Comparison of ENCODE assay signal across 9 cellular contexts in genomic region chr10:70101668-70102067, GRCh38. TPM values are rescaled to one million over a fixed set of nuclear protein-coding genes. Genes with fewer than 3 reads are reported as not detected.
"Had no signal": no experiment of that assay in that cellular context is flagged by ENCODE, and none has a peak within 500 bp of the region (broad histone marks: within the 10 kb centered on the region; RNA-seq: fewer than 3 reads in every experiment).

No MANE protein-coding gene starts in this region.

- H3K27ac ChIP-seq: GM23248, HL-60 had no signal

- H3K4me1 ChIP-seq: HAP-1 had no signal

- H3K9me3 ChIP-seq: HAP-1 had no signal

- H3K4me1 Mint-ChIP-seq: IgD-negative memory B cell had no signal

- H3K36me3 ChIP-seq: HAP-1 had no signal

- H2AFZ ChIP-seq: GM23248 had no signal

- H3K4me3 ChIP-seq: GM23248, HAP-1 had no signal

- FAIRE-seq: HepG2 had no signal

- H3K4me3 Mint-ChIP-seq: IgD-negative memory B cell had no signal

- DNase-seq: GM23248, GOT3, H7, KG1 had no signal

- H3K36me3 Mint-ChIP-seq: IgD-negative memory B cell had no signal

- H3K9ac ChIP-seq: GM23248 had no signal

- ATAC-seq: HCT116, HepG2 had no signal

- H3K27ac Mint-ChIP-seq: IgD-negative memory B cell had no signal

RNA-seq across cellular contexts. Expression of gene MACROH2A2, which starts 49.0 kb away (rescaled TPM):
- polyA plus RNA-seq: IgD-negative memory B cell had no signal
